ENCODE assay signal across 8 cellular contexts in genomic region chr9:126514037-126514821, GRCh38.
DNase-seq lines count a peak whose midpoint lies in the region; ATAC-seq, FAIRE-seq and TF ChIP-seq lines count a peak whose summit lies in the region.

No MANE protein-coding gene starts in this region.

- no peak for TF ChIP-seq POLR2A in GM12878 (IDR thresholded peaks at IDR 0.05; ENCODE audit: low read depth, low read length)

- no peak for FAIRE-seq in GM12878 (lab: Jason Lieb, UNC)

- peak; percentile 36 for ATAC-seq in SK-N-SH treated with all-trans-retinoic acid at 6 μM for 48 hours
- ATAC-seq in GM12878 = peak; percentile 84

- WGBS in GM12878 (ENCODE audit: insufficient coverage, insufficient replicate concordance, low lambda C conversion rate, missing lambda C conversion rate) = 41% methylated on average over 39 of the region's 63 CpGs

- no peak for TF ChIP-seq RAD21 in GM12878 (IDR thresholded peaks at IDR 0.05; ENCODE audit: insufficient read depth, low read depth, low read length)

- TF ChIP-seq CTCF in AG10803 (conservative IDR thresholded peaks at IDR 0.05; ENCODE audit: low read length) = no peak
- peak in 2 of 3 experiments; percentile 10 to 18; a peak in 2 of 6 replicates for TF ChIP-seq CTCF in GM12878 (IDR thresholded peaks at IDR 0.05 in 2 of 3, conservative IDR thresholded peaks at IDR 0.05 in 1 of 3; ENCODE audit: control insufficient read depth in 2 of 3, extremely low read depth in 1 of 3, insufficient read depth in 1 of 3, low read depth in 3 of 3, low read length in 3 of 3)
- no peak; the same call in 1 of the 2 replicates for TF ChIP-seq CTCF in MM.1S (IDR thresholded peaks at IDR 0.05; ENCODE audit: low read length)

- H3K9me2 ChIP-seq in MM.1S (replicated peaks; ENCODE audit: insufficient read depth, low read length) = no peaks in the 10 kb centered on the region

- no peak overlapping the region for H3K9ac ChIP-seq in GM12878 (ENCODE audit: control insufficient read depth, insufficient read depth, low read length)
- H3K9ac ChIP-seq in iPS-15b (ENCODE audit: low read depth, low read length) = no peak overlapping the region
- H3K9ac ChIP-seq in MM.1S (ENCODE audit: low read length) = no peak overlapping the region

- H3K79me2 ChIP-seq in GM12878 (ENCODE audit: control insufficient read depth, insufficient read depth, low read length) (no peaks in the 10 kb centered on the region), MM.1S (ENCODE audit: low read length) (no peaks in the 10 kb centered on the region)

- peaks cover 14% of the 10 kb centered on the region for H3F3A ChIP-seq in MM.1S (ENCODE audit: insufficient read depth, low read length)

- RAD21 ChIA-PET in GM12878 (lab: Charles Lee; ENCODE audit: unreplicated experiment) = no interaction called here

- SMC1A ChIA-PET in GM12878 (lab: Charles Lee; ENCODE audit: uncharacterized antibody, unreplicated experiment) = no interaction called here

- H3K27ac ChIP-seq in GM12878 (ENCODE audit: control insufficient read depth, insufficient read depth) (no peak overlapping the region), MM.1S (ENCODE audit: low read length) (no peak overlapping the region)

- BruUV-seq in GM12878 (replicated peaks; lab: Mats Ljungman, UMichigan) = no TSS peak

- H3K9me3 ChIP-seq in GM12878 (replicated peaks; ENCODE audit: control insufficient read depth, insufficient read depth, low read length) (no peaks in the 10 kb centered on the region), iPS-15b (ENCODE audit: control insufficient read depth, insufficient read depth, low read length) (no peaks in the 10 kb centered on the region), MM.1S (replicated peaks; ENCODE audit: insufficient read depth, low read length) (no peaks in the 10 kb centered on the region)

- no peak for TF ChIP-seq EP300 in GM12878 (IDR thresholded peaks at IDR 0.05; ENCODE audit: borderline replicate concordance in 1 of 2, control insufficient read depth in 1 of 2, low read depth in 2 of 2, low read length in 2 of 2)

- H3K4me1 ChIP-seq in GM12878 (ENCODE audit: control insufficient read depth, insufficient read depth, low read length) = peaks cover 7% of the 10 kb centered on the region
- peaks cover 10% of the 10 kb centered on the region for H3K4me1 ChIP-seq in iPS-15b (ENCODE audit: control insufficient read depth, insufficient read depth, low read length)
- H3K4me1 ChIP-seq in MM.1S (ENCODE audit: low read length) = peaks cover 14% of the 10 kb centered on the region

- CTCF ChIA-PET in GM12878 (lab: Yijun Ruan, JAX) = no interaction called here

- H3K36me3 ChIP-seq in GM12878 (ENCODE audit: control insufficient read depth in 2 of 2, insufficient read depth in 2 of 2, low read length in 1 of 2) (no peaks in the 10 kb centered on the region), iPS-15b (ENCODE audit: control insufficient read depth, insufficient read depth, low read length) (no peaks in the 10 kb centered on the region), MM.1S (replicated peaks; ENCODE audit: insufficient read depth, low read length) (no peaks in the 10 kb centered on the region)

- intact Hi-C loops in GM12878 (cut with micrococcal nuclease; ENCODE audit: unreplicated experiment) = no loop called here

- H3K4me2 ChIP-seq in GM12878 (ENCODE audit: control insufficient read depth, insufficient read depth) = no peak overlapping the region
- H3K4me2 ChIP-seq in MM.1S (ENCODE audit: low read depth, low read length) = no peak overlapping the region

- H2AFZ ChIP-seq in GM12878 (ENCODE audit: control insufficient read depth, low read depth, low read length) (no peak overlapping the region), MM.1S (ENCODE audit: low read length) (no peak overlapping the region)

- POLR2A ChIA-PET in GM12878 (lab: Charles Lee) = no interaction called here

- DNase-seq in AG10803 (ENCODE audit: low read depth) (peak; percentile 24), HCEC 1CT (peak; percentile 19), GM12878 (ENCODE audit: low read depth, low spot score) (no peak), RKO (ENCODE audit: low spot score) (no peak), MM.1S (no peak)
- DNase-seq in stimulated activated CD4-positive, alpha-beta T cell treated with anti-CD3 and anti-CD28 coated beads, Interleukin-15, amount 100 ng/mL, for 24 hours = peak; percentile 74

- H4K20me1 ChIP-seq in GM12878 (ENCODE audit: control insufficient read depth, insufficient read depth) (no peaks in the 10 kb centered on the region), MM.1S (ENCODE audit: insufficient read depth, low read length) (peaks cover 4% of the 10 kb centered on the region; the same call in 1 of the 2 replicates)

- in situ Hi-C loops in GM12878 (cut with MboI) = no loop called here

- peaks cover 5 to 11% of the 10 kb centered on the region in 2 experiments for H3K27me3 ChIP-seq in GM12878 (replicated peaks in 1 of 2; ENCODE audit: control insufficient read depth in 2 of 2, insufficient read depth in 2 of 2, low read length in 1 of 2)
- peaks cover 20% of the 10 kb centered on the region for H3K27me3 ChIP-seq in iPS-15b (ENCODE audit: control insufficient read depth, insufficient read depth, low read length)
- H3K27me3 ChIP-seq in MM.1S (replicated peaks; ENCODE audit: insufficient read depth, low read length) = peaks cover 84% of the 10 kb centered on the region

- H3K4me3 ChIP-seq in AG10803 (ENCODE audit: low read length) (peak overlapping the region; percentile 17; the same call in 1 of the 2 replicates), GM12878 (no peak overlapping the region), iPS-15b (ENCODE audit: low read depth, low read length) (peak overlapping the region; percentile 40), MM.1S (ENCODE audit: low read length) (no peak overlapping the region)

TF ChIP-seq in SK-N-SH treated with all-trans-retinoic acid at 6 μM for 48 hours, 23 proteins besides CTCF, POLR2A, EP300 and RAD21 (continues in another document):
- TF ChIP-seq RARB (CRISPR knock-in tag; IDR thresholded peaks at IDR 0.05) (no peak), ZNF565 (CRISPR knock-in tag; conservative IDR thresholded peaks at IDR 0.05; ENCODE audit: low read depth) (no peak), SNAI2 (CRISPR knock-in tag; IDR thresholded peaks at IDR 0.05) (no peak), GLIS3 (CRISPR knock-in tag; IDR thresholded peaks at IDR 0.05) (no peak), TOX (CRISPR knock-in tag; IDR thresholded peaks at IDR 0.05; ENCODE audit: borderline replicate concordance) (no peak), ZFP30 (CRISPR knock-in tag; IDR thresholded peaks at IDR 0.05) (no peak), ARNTL (CRISPR knock-in tag; IDR thresholded peaks at IDR 0.05; ENCODE audit: borderline replicate concordance, low read depth) (no peak)
- TF ChIP-seq, protein P1, sequence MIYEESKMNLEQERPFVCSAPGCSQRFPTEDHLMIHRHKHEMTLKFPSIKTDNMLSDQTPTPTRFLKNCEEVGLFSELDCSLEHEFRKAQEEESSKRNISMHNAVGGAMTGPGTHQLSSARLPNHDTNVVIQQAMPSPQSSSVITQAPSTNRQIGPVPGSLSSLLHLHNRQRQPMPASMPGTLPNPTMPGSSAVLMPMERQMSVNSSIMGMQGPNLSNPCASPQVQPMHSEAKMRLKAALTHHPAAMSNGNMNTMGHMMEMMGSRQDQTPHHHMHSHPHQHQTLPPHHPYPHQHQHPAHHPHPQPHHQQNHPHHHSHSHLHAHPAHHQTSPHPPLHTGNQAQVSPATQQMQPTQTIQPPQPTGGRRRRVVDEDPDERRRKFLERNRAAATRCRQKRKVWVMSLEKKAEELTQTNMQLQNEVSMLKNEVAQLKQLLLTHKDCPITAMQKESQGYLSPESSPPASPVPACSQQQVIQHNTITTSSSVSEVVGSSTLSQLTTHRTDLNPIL (CRISPR knock-in tag; IDR thresholded peaks at IDR 0.05; ENCODE audit: low read depth) = no peak

TF ChIP-seq in GM12878, 131 proteins besides CTCF, POLR2A, EP300 and RAD21:
- TF ChIP-seq, protein P2, sequence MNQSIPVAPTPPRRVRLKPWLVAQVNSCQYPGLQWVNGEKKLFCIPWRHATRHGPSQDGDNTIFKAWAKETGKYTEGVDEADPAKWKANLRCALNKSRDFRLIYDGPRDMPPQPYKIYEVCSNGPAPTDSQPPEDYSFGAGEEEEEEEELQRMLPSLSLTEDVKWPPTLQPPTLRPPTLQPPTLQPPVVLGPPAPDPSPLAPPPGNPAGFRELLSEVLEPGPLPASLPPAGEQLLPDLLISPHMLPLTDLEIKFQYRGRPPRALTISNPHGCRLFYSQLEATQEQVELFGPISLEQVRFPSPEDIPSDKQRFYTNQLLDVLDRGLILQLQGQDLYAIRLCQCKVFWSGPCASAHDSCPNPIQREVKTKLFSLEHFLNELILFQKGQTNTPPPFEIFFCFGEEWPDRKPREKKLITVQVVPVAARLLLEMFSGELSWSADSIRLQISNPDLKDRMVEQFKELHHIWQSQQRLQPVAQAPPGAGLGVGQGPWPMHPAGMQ (IDR thresholded peaks at IDR 0.05; ENCODE audit: borderline replicate concordance) = no peak
- TF ChIP-seq, protein P3, sequence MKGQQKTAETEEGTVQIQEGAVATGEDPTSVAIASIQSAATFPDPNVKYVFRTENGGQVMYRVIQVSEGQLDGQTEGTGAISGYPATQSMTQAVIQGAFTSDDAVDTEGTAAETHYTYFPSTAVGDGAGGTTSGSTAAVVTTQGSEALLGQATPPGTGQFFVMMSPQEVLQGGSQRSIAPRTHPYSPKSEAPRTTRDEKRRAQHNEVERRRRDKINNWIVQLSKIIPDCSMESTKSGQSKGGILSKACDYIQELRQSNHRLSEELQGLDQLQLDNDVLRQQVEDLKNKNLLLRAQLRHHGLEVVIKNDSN (IDR thresholded peaks at IDR 0.05; ENCODE audit: borderline replicate concordance, extremely low read length, insufficient read depth, low read depth, low read length) = no peak
- TF ChIP-seq IRF3 (IDR thresholded peaks at IDR 0.05) (no peak), TARDBP (IDR thresholded peaks at IDR 0.05; ENCODE audit: borderline replicate concordance) (no peak), PAX8 (IDR thresholded peaks at IDR 0.05) (no peak)
TF ChIP-seq in GM12878: peak in this region for 0.

Comparison
In these comparisons a context has a peak if more than half of its experiments do, and no peak if none do; other contexts are left out.
1. DNase-seq: peak in AG10803 (single experiment), HCEC 1CT (single experiment) and stimulated activated CD4-positive, alpha-beta T cell treated with anti-CD3 and anti-CD28 coated beads, Interleukin-15, amount 100 ng/mL, for 24 hours (single experiment); none in GM12878 (single experiment), RKO (single experiment) and MM.1S (single experiment).
2. H3K4me3 ChIP-seq: peak in AG10803 (single experiment) and iPS-15b (single experiment); none in GM12878 (single experiment) and MM.1S (single experiment).
3. CTCF ChIP-seq: peak in GM12878 (2 of 3); none in AG10803 (single experiment) and MM.1S (single experiment).